Comparison of ENCODE assay signal across 20 cellular contexts in the genomic region with DNA sequence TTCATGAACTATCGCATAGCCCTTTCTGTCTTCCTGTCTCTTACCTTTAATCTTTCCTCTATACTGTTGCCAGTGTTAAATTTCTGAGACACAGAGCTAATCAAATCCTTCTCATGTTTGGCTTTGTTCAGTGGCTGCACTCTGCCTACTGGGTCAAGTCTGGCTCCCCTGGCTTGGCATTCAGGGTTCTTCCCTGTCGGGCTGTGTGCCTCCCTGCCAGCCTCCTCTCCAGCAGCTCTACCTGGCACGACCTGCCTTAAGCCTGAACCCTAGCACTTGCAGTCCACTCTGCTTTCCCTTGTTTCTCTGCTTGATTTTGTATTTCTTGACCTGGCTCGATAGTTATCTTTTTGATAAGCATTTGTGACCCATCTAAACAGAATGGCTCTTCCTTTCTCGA. TPM values are rescaled to one million over a fixed set of nuclear protein-coding genes. Genes with fewer than 3 reads are reported as not detected.
DNase-seq lines count a peak whose midpoint lies in the region; ATAC-seq and TF ChIP-seq lines count a peak whose summit lies in the region.
"Had no signal": no experiment of that assay in that cellular context is flagged by ENCODE, and none has a peak within 500 bp of the region (broad histone marks: within the 10 kb centered on the region; RNA-seq: fewer than 3 reads in every experiment).

No MANE protein-coding gene starts in this region.

- H3K27me3 Mint-ChIP-seq in neural progenitor cell (ENCODE audit: insufficient read depth, low read depth): no peaks in the 10 kb centered on the region
- H3K27me3 Mint-ChIP-seq in endothelial cell (ENCODE audit: unreplicated experiment): no peaks in the 10 kb centered on the region
- H3K27me3 Mint-ChIP-seq: CD4-positive, alpha-beta memory T cell; IgD-negative memory B cell had no signal

- H3K27ac ChIP-seq in neural progenitor cell: peak overlapping the region; percentile 16
- H3K27ac ChIP-seq: 22Rv1, A549 had no signal

- no peak overlapping the region for H3K4me3 ChIP-seq in neural progenitor cell
- H3K4me3 ChIP-seq: A549, GM23338 had no signal

- H3K27ac Mint-ChIP-seq in neural progenitor cell: no peak overlapping the region
- H3K27ac Mint-ChIP-seq in endothelial cell (ENCODE audit: unreplicated experiment): no peak overlapping the region
- H3K27ac Mint-ChIP-seq: CD14-positive monocyte; CD4-positive, alpha-beta memory T cell; GM23338; HFFc6; IgD-negative memory B cell had no signal

- H3K4me1 Mint-ChIP-seq in neural progenitor cell (no peaks in the 10 kb centered on the region), endothelial cell (ENCODE audit: unreplicated experiment) (no peaks in the 10 kb centered on the region)
- H3K4me1 Mint-ChIP-seq: IgD-negative memory B cell had no signal

- no peaks in the 10 kb centered on the region for H3K27me3 ChIP-seq in neural progenitor cell

- DNase-seq in DMS 273 (lab: John Stamatoyannopoulos, UW; ENCODE audit: unreplicated experiment): peak; percentile 4
- no peak for DNase-seq in DMS 273 treated with DMSO at 0.1 percent for 48 hours (lab: John Stamatoyannopoulos, UW)
- peak; percentile 56 for DNase-seq in cerebellar cortex (ENCODE audit: low spot score)
- no peak for DNase-seq in neural progenitor cell (ENCODE audit: low spot score)
- DNase-seq in endothelial cell (ENCODE audit: low spot score): no peak
- no peak for DNase-seq in NOMO-1 treated with dmso at 0.1 percent for 144 hours (lab: John Stamatoyannopoulos, UW; ENCODE audit: unreplicated experiment)
- DNase-seq: CD4-positive, alpha-beta memory T cell; DMS53; DND-41; EL; H7; HFFc6 had no signal

- no peak for ATAC-seq in GM18861 (IDR thresholded peaks at IDR 0.05; ENCODE audit: unreplicated experiment)
- ATAC-seq: A549, GM23338, HCT116, HepG2 had no signal

- no peak overlapping the region for H3K9ac ChIP-seq in neural progenitor cell

- H3K4me1 ChIP-seq in neural progenitor cell: no peaks in the 10 kb centered on the region

- H3K4me2 ChIP-seq in neural progenitor cell: no peak overlapping the region
- H3K4me2 ChIP-seq: A549, GM23338 had no signal

- H3K9me3 Mint-ChIP-seq in neural progenitor cell: no peaks in the 10 kb centered on the region
- no peaks in the 10 kb centered on the region for H3K9me3 Mint-ChIP-seq in endothelial cell (ENCODE audit: unreplicated experiment)
- H3K9me3 Mint-ChIP-seq: CD14-positive monocyte; CD4-positive, alpha-beta memory T cell; GM23338; HFFc6; IgD-negative memory B cell had no signal

- H3K4me3 Mint-ChIP-seq in neural progenitor cell (no peak overlapping the region), endothelial cell (ENCODE audit: unreplicated experiment) (no peak overlapping the region)
- H3K4me3 Mint-ChIP-seq: CD14-positive monocyte; CD4-positive, alpha-beta memory T cell; GM23338; HFFc6; IgD-negative memory B cell had no signal

- no peak overlapping the region for H2AFZ ChIP-seq in neural progenitor cell (replicated peaks)
- H2AFZ ChIP-seq: GM23338 had no signal

- no peaks in the 10 kb centered on the region for H3F3A ChIP-seq in neural progenitor cell (ENCODE audit: low read depth)

- H3K36me3 Mint-ChIP-seq in neural progenitor cell: peaks cover 11% of the 10 kb centered on the region
- no peaks in the 10 kb centered on the region for H3K36me3 Mint-ChIP-seq in endothelial cell (ENCODE audit: low read depth, unreplicated experiment)

- H4K20me1 ChIP-seq in neural progenitor cell (ENCODE audit: low read depth): no peaks in the 10 kb centered on the region

- no peaks in the 10 kb centered on the region for H3K9me3 ChIP-seq in neural progenitor cell (ENCODE audit: low read depth)
- H3K9me3 ChIP-seq: A549 had no signal

- H3K36me3 ChIP-seq in neural progenitor cell: peaks cover 4% of the 10 kb centered on the region

- no peak for TF ChIP-seq CTCF in neural progenitor cell (IDR thresholded peaks at IDR 0.05)
- no peak for TF ChIP-seq CTCF in endothelial cell (IDR thresholded peaks at IDR 0.05; ENCODE audit: unreplicated experiment)

- H3K79me2 ChIP-seq in neural progenitor cell (ENCODE audit: low read depth): no peaks in the 10 kb centered on the region

RNA-seq across cellular contexts. Expression of a gene that starts 26.2 kb away (rescaled TPM):
- total RNA-seq in neural progenitor cell (ENCODE audit: low replicate concordance) (not detected in 2 replicates), endothelial cell (ENCODE audit: unreplicated experiment) (not detected)
- total RNA-seq: H7, HepG2, HFFc6 had no signal

Comparison
In these comparisons a context has a peak if more than half of its experiments do, and no peak if none do; other contexts are left out.
1. DNase-seq: peak in DMS 273 (single experiment) and cerebellar cortex (single experiment); none in DMS 273 treated with DMSO at 0.1 percent for 48 hours (single experiment), neural progenitor cell (single experiment), endothelial cell (single experiment) and NOMO-1 treated with dmso at 0.1 percent for 144 hours (single experiment).